ENCODE assay signal across 27 cellular contexts in the genomic region with DNA sequence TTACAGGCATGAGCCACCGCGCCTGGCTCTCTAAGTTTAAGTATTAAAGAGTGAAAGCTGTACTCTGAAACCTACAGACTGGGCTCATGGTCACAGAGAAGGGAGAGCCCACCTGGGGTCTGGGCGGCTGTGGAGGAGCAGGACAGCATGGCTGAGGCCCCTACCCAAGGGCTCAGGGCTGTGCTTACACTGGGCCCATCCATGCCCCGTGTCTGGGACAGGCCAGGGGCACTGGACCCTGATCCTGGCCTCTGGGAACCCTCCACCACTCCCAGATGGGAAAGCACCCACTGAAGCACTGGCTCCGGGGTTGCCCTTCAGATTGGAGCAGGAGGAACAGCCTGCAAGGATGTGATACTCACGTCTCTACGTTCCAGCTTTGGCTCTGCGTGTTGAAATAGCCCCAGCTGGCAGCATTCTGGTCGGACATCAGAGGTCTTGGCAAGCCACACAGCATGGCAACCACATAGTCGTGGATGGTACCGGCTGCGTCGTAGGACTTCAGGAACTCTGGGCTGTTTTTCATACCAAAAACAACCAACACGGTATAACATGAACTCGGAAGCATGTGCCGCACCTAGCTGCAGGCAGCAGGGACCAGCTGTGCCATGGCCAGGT.
"Had no signal": no experiment of that assay in that cellular context is flagged by ENCODE, and none has a peak within 500 bp of the region (broad histone marks: within the 10 kb centered on the region; RNA-seq: fewer than 3 reads in every experiment).

No MANE protein-coding gene starts in this region.

- DNase-seq: activated CD4-positive, alpha-beta T cell treated with anti-CD3 and anti-CD28 coated beads, Interleukin-2, amount 10 ng/mL, durations not matched to agents 24 days and 14 days; activated CD4-positive, alpha-beta T cell treated with anti-CD3 and anti-CD28 coated beads, Interleukin-2, amount 50 U/mL, for 4 hours; activated CD8-positive, alpha-beta T cell treated with anti-CD3 and anti-CD28 coated beads for 36 hours; activated effector memory CD4-positive, alpha-beta T cell treated with anti-CD3 and anti-CD28 coated beads, Interleukin-2, amount 50 U/mL, for 16 hours; activated naive CD4-positive, alpha-beta T cell; activated naive CD4-positive, alpha-beta T cell treated with anti-CD3 and anti-CD28 coated beads, Interleukin-2, amount 50 U/mL, for 16 hours; activated naive CD8-positive, alpha-beta T cell treated with anti-CD3 and anti-CD28 coated beads for 36 hours; activated T-cell treated with anti-CD3 and anti-CD28 coated beads, Interleukin-2, amount 50 U/mL, for 1 hour; activated T-cell treated with anti-CD3 and anti-CD28 coated beads, Interleukin-2, amount 50 U/mL, for 72 hours; amniotic stem cell; aorta; brain microvascular endothelial cell; Karpas-422; KBM-7; MG63; NCI-H1048; NCI-H1436 treated with DMSO at 0.1 percent for 48 hours; NCI-H1694 treated with DMSO at 0.1 percent for 48 hours; NCI-H2029; NCI-H345; NCI-H524 treated with DMSO at 0.1 percent for 48 hours; SW 1271; T-helper 1 cell; T1000 had no signal

- H3K4me3 ChIP-seq: MG63 had no signal

- H3K4me1 Mint-ChIP-seq: activated CD4-positive, alpha-beta T cell treated with anti-CD3 and anti-CD28 coated beads, Interleukin-2, amount 10 ng/mL, durations not matched to agents 24 days and 14 days; activated naive CD8-positive, alpha-beta T cell treated with anti-CD3 and anti-CD28 coated beads for 36 hours; activated T-helper 17 cell treated with anti-CD3 and anti-CD28 coated beads, Interleukin-2, amount 50 U/mL, for 72 hours had no signal

- H3K27me3 Mint-ChIP-seq: activated CD4-positive, alpha-beta T cell treated with anti-CD3 and anti-CD28 coated beads, Interleukin-2, amount 10 ng/mL, durations not matched to agents 24 days and 14 days; activated CD8-positive, alpha-beta T cell treated with anti-CD3 and anti-CD28 coated beads for 36 hours; activated naive CD8-positive, alpha-beta T cell treated with anti-CD3 and anti-CD28 coated beads for 36 hours; activated T-helper 17 cell treated with anti-CD3 and anti-CD28 coated beads, Interleukin-2, amount 50 U/mL, for 72 hours had no signal

- FAIRE-seq: TTC549 had no signal

- H3K27ac Mint-ChIP-seq: activated CD4-positive, alpha-beta T cell treated with anti-CD3 and anti-CD28 coated beads, Interleukin-2, amount 10 ng/mL, durations not matched to agents 24 days and 14 days; activated CD8-positive, alpha-beta T cell treated with anti-CD3 and anti-CD28 coated beads for 36 hours; activated naive CD8-positive, alpha-beta T cell treated with anti-CD3 and anti-CD28 coated beads for 36 hours; activated T-cell treated with anti-CD3 and anti-CD28 coated beads, Interleukin-2, amount 50 U/mL, for 72 hours; activated T-helper 17 cell treated with anti-CD3 and anti-CD28 coated beads, Interleukin-2, amount 50 U/mL, for 72 hours had no signal

- H3K36me3 ChIP-seq: MG63 had no signal

- H3K27ac ChIP-seq: brain microvascular endothelial cell had no signal

- H3K9me3 Mint-ChIP-seq: activated CD4-positive, alpha-beta T cell treated with anti-CD3 and anti-CD28 coated beads, Interleukin-2, amount 10 ng/mL, durations not matched to agents 24 days and 14 days; activated CD8-positive, alpha-beta T cell treated with anti-CD3 and anti-CD28 coated beads for 36 hours; activated naive CD8-positive, alpha-beta T cell treated with anti-CD3 and anti-CD28 coated beads for 36 hours; activated T-cell treated with anti-CD3 and anti-CD28 coated beads, Interleukin-2, amount 50 U/mL, for 72 hours; activated T-helper 17 cell treated with anti-CD3 and anti-CD28 coated beads, Interleukin-2, amount 50 U/mL, for 72 hours had no signal

- H3K27me3 ChIP-seq: brain microvascular endothelial cell, MG63 had no signal

- ATAC-seq: activated CD8-positive, alpha-beta T cell treated with anti-CD3 and anti-CD28 coated beads for 36 hours; activated T-cell treated with anti-CD3 and anti-CD28 coated beads, Interleukin-2, amount 50 U/mL, for 72 hours; activated T-helper 17 cell treated with anti-CD3 and anti-CD28 coated beads, Interleukin-2, amount 50 U/mL, for 72 hours; Panc1 had no signal

- H3K9me3 ChIP-seq: MG63 had no signal

- H3K4me3 Mint-ChIP-seq: activated CD4-positive, alpha-beta T cell treated with anti-CD3 and anti-CD28 coated beads, Interleukin-2, amount 10 ng/mL, durations not matched to agents 24 days and 14 days; activated CD8-positive, alpha-beta T cell treated with anti-CD3 and anti-CD28 coated beads for 36 hours; activated naive CD8-positive, alpha-beta T cell treated with anti-CD3 and anti-CD28 coated beads for 36 hours; activated T-cell treated with anti-CD3 and anti-CD28 coated beads, Interleukin-2, amount 50 U/mL, for 72 hours; activated T-helper 17 cell treated with anti-CD3 and anti-CD28 coated beads, Interleukin-2, amount 50 U/mL, for 72 hours had no signal
